12 cellular contexts compared by ENCODE assay signal in the genomic region with DNA sequence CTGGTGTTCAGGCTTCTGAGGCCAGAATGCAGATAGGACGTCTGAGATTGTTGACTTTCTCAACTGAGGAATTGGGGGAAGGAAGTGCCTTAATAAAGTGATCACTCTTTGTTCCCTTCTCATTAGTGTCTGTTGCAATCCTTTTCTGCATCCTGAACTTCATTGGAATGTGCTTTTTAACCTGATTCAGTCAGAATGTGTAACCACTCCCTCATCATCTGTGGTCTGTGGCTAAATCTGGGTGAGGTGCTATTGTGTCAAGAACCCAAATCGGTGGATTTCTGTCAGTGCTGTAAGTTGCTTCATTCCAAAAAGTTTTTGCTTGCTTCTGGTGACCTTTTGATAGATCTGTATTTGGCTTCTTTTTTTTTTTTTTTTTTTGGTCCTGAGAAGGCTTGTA. TPM values are rescaled to one million over a fixed set of nuclear protein-coding genes. Genes with fewer than 3 reads are reported as not detected.
DNase-seq lines count a peak whose midpoint lies in the region; ATAC-seq and TF ChIP-seq lines count a peak whose summit lies in the region.
"Had no signal": no experiment of that assay in that cellular context is flagged by ENCODE, and none has a peak within 500 bp of the region (broad histone marks: within the 10 kb centered on the region; RNA-seq: fewer than 3 reads in every experiment).

No MANE protein-coding gene starts in this region.

- TF ChIP-seq CTCF in AG10803 (conservative IDR thresholded peaks at IDR 0.05; ENCODE audit: low read length) (no peak), hepatocyte (IDR thresholded peaks at IDR 0.05; ENCODE audit: poor library complexity) (no peak)

- H3K4me3 ChIP-seq in AG10803 (ENCODE audit: low read length), result no peak overlapping the region
- no peak overlapping the region for H3K4me3 ChIP-seq in adipocyte (ENCODE audit: low read length)
- H3K4me3 ChIP-seq in effector memory CD4-positive, alpha-beta T cell (ENCODE audit: insufficient read depth, low read depth, low read length, poor library complexity, severe bottlenecking), result no peak overlapping the region
- no peak overlapping the region for H3K4me3 ChIP-seq in hepatocyte
- H3K4me3 ChIP-seq: coronary artery, right lobe of liver had no signal

- peaks cover 79% of the 10 kb centered on the region for H3K36me3 ChIP-seq in adipocyte (ENCODE audit: control insufficient read depth, insufficient read depth, low read length, severe bottlenecking)
- peaks cover 76% of the 10 kb centered on the region for H3K36me3 ChIP-seq in effector memory CD4-positive, alpha-beta T cell (ENCODE audit: control insufficient read depth, insufficient read depth, low read length)
- peaks cover 11% of the 10 kb centered on the region for H3K36me3 ChIP-seq in hepatocyte (replicated peaks; ENCODE audit: insufficient read depth, low read depth)

- H3K4me1 ChIP-seq in adipocyte (ENCODE audit: control insufficient read depth, insufficient read depth, low read length) (peaks cover 35% of the 10 kb centered on the region), hepatocyte (ENCODE audit: insufficient read depth) (no peaks in the 10 kb centered on the region)
- H3K4me1 ChIP-seq in effector memory CD4-positive, alpha-beta T cell (ENCODE audit: control insufficient read depth, insufficient read depth, low read length, poor library complexity, severe bottlenecking), result peaks cover 19% of the 10 kb centered on the region

- no peak overlapping the region for H3K4me2 ChIP-seq in hepatocyte

- peaks cover 13% of the 10 kb centered on the region for H3K4me1 Mint-ChIP-seq in memory B cell

- H3K9me3 Mint-ChIP-seq in memory B cell, result no peaks in the 10 kb centered on the region

- peak; percentile 96 for DNase-seq in AG10803 (ENCODE audit: low read depth)
- peak; percentile 13 for DNase-seq in H4 (ENCODE audit: low spot score)
- peak; percentile 70 for DNase-seq in adipocyte (ENCODE audit: low read depth)
- DNase-seq in memory B cell (ENCODE audit: low spot score in 2 of 2), result no peak
- no peak for DNase-seq in COLO668 (lab: John Stamatoyannopoulos, UW; ENCODE audit: unreplicated experiment)
- no peak for DNase-seq in effector memory CD4-positive, alpha-beta T cell
- no peak for DNase-seq in hepatocyte (ENCODE audit: low spot score)
- DNase-seq: islet precursor cell, NCI-H345, right lobe of liver had no signal

- peaks cover 20% of the 10 kb centered on the region for H3K36me3 Mint-ChIP-seq in memory B cell

- H3K27me3 Mint-ChIP-seq in memory B cell, result no peaks in the 10 kb centered on the region

- peaks cover 47% of the 10 kb centered on the region for H4K20me1 ChIP-seq in hepatocyte (ENCODE audit: insufficient read depth, poor library complexity, severe bottlenecking)

- H3K27ac ChIP-seq in effector memory CD4-positive, alpha-beta T cell (ENCODE audit: insufficient read depth, low read length, poor library complexity, severe bottlenecking), result no peak overlapping the region
- H3K27ac ChIP-seq in hepatocyte, result no peak overlapping the region
- H3K27ac ChIP-seq: right lobe of liver had no signal

- no peaks in the 10 kb centered on the region for H3K9me2 ChIP-seq in hepatocyte (replicated peaks; ENCODE audit: insufficient read depth)

- H3K9ac ChIP-seq in adipocyte (ENCODE audit: low read length), result no peak overlapping the region

- no peak for ATAC-seq in memory B cell (ENCODE audit: low read depth)
- no peak for ATAC-seq in HG03520 (IDR thresholded peaks at IDR 0.05; ENCODE audit: unreplicated experiment)

- WGBS in hepatocyte (ENCODE audit: low lambda C conversion rate, missing lambda C conversion rate), result 83% methylated on average over 2 of the region's 2 CpGs

- H3K27me3 ChIP-seq in adipocyte (replicated peaks; ENCODE audit: control insufficient read depth, insufficient read depth, low read length) (no peaks in the 10 kb centered on the region), hepatocyte (no peaks in the 10 kb centered on the region)
- H3K27me3 ChIP-seq in effector memory CD4-positive, alpha-beta T cell (replicated peaks; ENCODE audit: control insufficient read depth, insufficient read depth, low read length, poor library complexity, severe bottlenecking), result no peaks in the 10 kb centered on the region
- H3K27me3 ChIP-seq: right lobe of liver had no signal

- H3K79me2 ChIP-seq in hepatocyte, result peaks cover 98% of the 10 kb centered on the region

- H3K27ac Mint-ChIP-seq in memory B cell, result peak overlapping the region; percentile 8

- H3K9me3 ChIP-seq in adipocyte (ENCODE audit: control insufficient read depth, low read length) (no peaks in the 10 kb centered on the region), hepatocyte (ENCODE audit: low read depth) (no peaks in the 10 kb centered on the region)
- H3K9me3 ChIP-seq in effector memory CD4-positive, alpha-beta T cell (ENCODE audit: control insufficient read depth, low read length), result no peaks in the 10 kb centered on the region
- H3K9me3 ChIP-seq: right lobe of liver had no signal

- H2AFZ ChIP-seq in hepatocyte, result no peak overlapping the region

- no peak overlapping the region for H3K4me3 Mint-ChIP-seq in memory B cell

RNA-seq across cellular contexts. Expression of gene ARID1A, which starts 38.2 kb away (rescaled TPM):
- total RNA-seq in H4 (2014; rRNA removed; shearing (Covaris generic)), result 10.7 and 13.0 TPM in 2 replicates
- total RNA-seq in hepatocyte, result 32.3 and 35.8 TPM in 2 replicates
- polyA plus RNA-seq in hepatocyte, result 26.6 and 27.9 TPM in 2 replicates

RNA-seq across cellular contexts. Expression of gene PIGV, which starts 53.8 kb away (rescaled TPM):
- 14.5 and 15.2 TPM in 2 replicates for total RNA-seq in H4 (2014; rRNA removed; shearing (Covaris generic))
- total RNA-seq in hepatocyte, result 22.0 and 35.5 TPM in 2 replicates
- polyA plus RNA-seq in hepatocyte, result 19.1 and 21.2 TPM in 2 replicates

Comparison
In these comparisons a context has a peak if more than half of its experiments do, and no peak if none do; other contexts are left out.
1. DNase-seq: peak in AG10803 (single experiment), H4 (single experiment) and adipocyte (single experiment); none in memory B cell (0 of 2), COLO668 (single experiment), effector memory CD4-positive, alpha-beta T cell (0 of 3) and hepatocyte (single experiment).